ENCODE assay signal across 1 cellular context in genomic region chr17:41692722-41693521, GRCh38.
TF ChIP-seq lines count a peak whose summit lies in the region.

No MANE protein-coding gene starts in this region.

TF ChIP-seq in K562, 482 proteins besides CTCF, POLR2A, EP300 and RAD21 (continued from another document):
- no peak for TF ChIP-seq MGA (IDR thresholded peaks at IDR 0.05)
- TF ChIP-seq TFAM (CRISPR knock-in tag; conservative IDR thresholded peaks at IDR 0.05) = no peak
- TF ChIP-seq KAT8 (IDR thresholded peaks at IDR 0.05; ENCODE audit: low read depth) = no peak
- TF ChIP-seq THRAP3 (IDR thresholded peaks at IDR 0.05; ENCODE audit: borderline replicate concordance) = peak; percentile 81; the same call in 1 of the 2 replicates
- TF ChIP-seq ZNF830 (CRISPR knock-in tag; IDR thresholded peaks at IDR 0.05) = peak; percentile 74; the same call in 1 of the 2 replicates
- TF ChIP-seq OTX1 (CRISPR knock-in tag; IDR thresholded peaks at IDR 0.05) = 0 out of 2 replicates have a peak, but pooled peaks have one; percentile 41
- peak; percentile 76; the same call in 1 of the 2 replicates for TF ChIP-seq HBP1 (CRISPR knock-in tag; IDR thresholded peaks at IDR 0.05)
- no peak for TF ChIP-seq MCM5 (IDR thresholded peaks at IDR 0.05; ENCODE audit: low read depth)
- TF ChIP-seq CAMTA2 (CRISPR knock-in tag; conservative IDR thresholded peaks at IDR 0.05) = 0 out of 2 replicates have a peak, but pooled peaks have one; percentile 6
